ENCODE assay signal across 22 cellular contexts in genomic region chr11:47163198-47163597, GRCh38. TPM values are rescaled to one million over a fixed set of nuclear protein-coding genes. Genes with fewer than 3 reads are reported as not detected.
DNase-seq lines count a peak whose midpoint lies in the region; ATAC-seq, FAIRE-seq and TF ChIP-seq lines count a peak whose summit lies in the region.
"Had no signal": no experiment of that assay in that cellular context is flagged by ENCODE, and none has a peak within 500 bp of the region (broad histone marks: within the 10 kb centered on the region; RNA-seq: fewer than 3 reads in every experiment).

No MANE protein-coding gene starts in this region.

- no peaks in the 10 kb centered on the region for H3K79me2 ChIP-seq in SK-N-SH (ENCODE audit: insufficient read depth)
- H3K79me2 ChIP-seq in K562 (ENCODE audit: control insufficient read depth, insufficient read depth, low read length), result no peaks in the 10 kb centered on the region
- H3K79me2 ChIP-seq in hepatocyte, result peaks cover 5% of the 10 kb centered on the region

- no peaks in the 10 kb centered on the region for H3K9me3 Mint-ChIP-seq in nephron progenitor cell
- H3K9me3 Mint-ChIP-seq: CD4-positive, CD25-positive, alpha-beta regulatory T cell; CD8-positive, alpha-beta memory T cell; GM23338 had no signal

- peaks cover 18% of the 10 kb centered on the region for H3F3A ChIP-seq in SK-N-SH (replicated peaks; ENCODE audit: insufficient read depth)

- no peaks in the 10 kb centered on the region; a peak in 1 of 4 replicates for H3K4me1 ChIP-seq in SK-N-SH (ENCODE audit: control insufficient read depth in 1 of 2, insufficient read depth in 2 of 2, low read depth in 1 of 2, low read length in 1 of 2)
- peaks cover 0 to 16% of the 10 kb centered on the region in 2 experiments; a peak in 2 of 5 replicates for H3K4me1 ChIP-seq in K562 (replicated peaks in 1 of 2; ENCODE audit: control insufficient read depth in 2 of 2, insufficient read depth in 2 of 2, low read length in 2 of 2)
- no peaks in the 10 kb centered on the region for H3K4me1 ChIP-seq in hepatocyte (ENCODE audit: insufficient read depth)
- H3K4me1 ChIP-seq: BE2C had no signal

- CTCF ChIA-PET in SK-N-SH (lab: Yijun Ruan, JAX), result interaction anchor here (1.1 to 4.4 kb wide), 10 partner anchors 9 to 524 kb away, joined by 3 to 48 read pairs (median 9); no protein-coding TSS in a partner anchor
- CTCF ChIA-PET in K562 (lab: Yijun Ruan, JAX; ENCODE audit: low intra/inter-chr PET ratio), result interaction anchor here (0.6 kb wide), 1 partner anchor 336 kb away, joined by 3 read pairs; no protein-coding TSS in a partner anchor

- POLR2A ChIA-PET in SK-N-SH (lab: Yijun Ruan, JAX) (interaction anchor here (0.6 kb wide), 1 partner anchor 69 kb away, joined by 3 read pairs; no protein-coding TSS in a partner anchor), K562 (lab: Yijun Ruan, JAX) (interaction anchor here (0.6 to 3.1 kb wide), 8 partner anchors 9 to 250 kb away, joined by 3 to 29 read pairs (median 4); no protein-coding TSS in a partner anchor)

- peaks cover 14% of the 10 kb centered on the region for H3K36me3 Mint-ChIP-seq in nephron progenitor cell (ENCODE audit: low read depth)

- intact Hi-C loops in K562 (cut with micrococcal nuclease), result no loop called here

- H3K9ac ChIP-seq in SK-N-SH (no peak overlapping the region), K562 (ENCODE audit: insufficient read depth in 1 of 2, low read depth in 2 of 2, low read length in 2 of 2) (no peak overlapping the region)

- in situ Hi-C loops in K562 (cut with MboI), result loop anchor here (5.0 kb wide), 1 partner anchor 276 kb away; no protein-coding TSS in a partner anchor
- in situ Hi-C loops in KBM-7 (cut with MboI; ENCODE audit: low pct_unique_long_range_greater_than_20kb, low sequenced_read_pairs), result loop anchor here (10.0 to 25.0 kb wide), 4 partner anchors 99 to 801 kb away; partner anchors contain the start of genes MADD and NR1H3

- peaks cover 20 to 45% of the 10 kb centered on the region in 2 experiments for H3K36me3 ChIP-seq in SK-N-SH (replicated peaks in 1 of 2; ENCODE audit: control insufficient read depth in 1 of 2, insufficient read depth in 2 of 2, low read length in 1 of 2)
- H3K36me3 ChIP-seq in K562 (ENCODE audit: control insufficient read depth, insufficient read depth, low read length), result peaks cover 52% of the 10 kb centered on the region
- no peaks in the 10 kb centered on the region for H3K36me3 ChIP-seq in hepatocyte (replicated peaks; ENCODE audit: insufficient read depth, low read depth)

- no peak for FAIRE-seq in GM12891 (lab: Jason Lieb, UNC)
- no peak for FAIRE-seq in K562 (lab: Jason Lieb, UNC)
- FAIRE-seq: GM12892, GM18507, H54 had no signal

- TF ChIP-seq CTCF in SK-N-SH (IDR thresholded peaks at IDR 0.05) (no peak), K562 (IDR thresholded peaks at IDR 0.05 in 2 of 3, conservative IDR thresholded peaks at IDR 0.05 in 1 of 3; ENCODE audit: insufficient read depth in 2 of 3, low read depth in 1 of 3, low read length in 3 of 3) (no peak), nephron progenitor cell (IDR thresholded peaks at IDR 0.05) (no peak), hepatocyte (IDR thresholded peaks at IDR 0.05; ENCODE audit: poor library complexity) (no peak), GM10266 (IDR thresholded peaks at IDR 0.05; ENCODE audit: control insufficient read depth, insufficient read depth, low read depth, missing control alignments) (no peak)

- H3K4me3 ChIP-seq in SK-N-SH (ENCODE audit: low read depth in 2 of 2, low read length in 1 of 2), result no peak overlapping the region
- no peak overlapping the region for H3K4me3 ChIP-seq in K562
- no peak overlapping the region for H3K4me3 ChIP-seq in hepatocyte
- H3K4me3 ChIP-seq: GM23338 had no signal

- no peak for ATAC-seq in SK-N-SH treated with all-trans-retinoic acid at 6 μM for 48 hours
- no peak; the same call in 1 of the 3 replicates for ATAC-seq in K562
- ATAC-seq: GM23338 had no signal

- H3K27me3 ChIP-seq in SK-N-SH (ENCODE audit: insufficient read depth) (no peaks in the 10 kb centered on the region), K562 (ENCODE audit: control insufficient read depth in 2 of 2, insufficient read depth in 2 of 2, low read length in 2 of 2) (no peaks in the 10 kb centered on the region), hepatocyte (no peaks in the 10 kb centered on the region)
- H3K27me3 ChIP-seq: BE2C had no signal

- no peak for TF ChIP-seq EP300 in SK-N-SH (IDR thresholded peaks at IDR 0.05; ENCODE audit: borderline replicate concordance in 1 of 2, low read depth in 1 of 2, low read length in 1 of 2)
- no peak for TF ChIP-seq EP300 in K562 (IDR thresholded peaks at IDR 0.05; ENCODE audit: low read length)

- H4K20me1 ChIP-seq in SK-N-SH (ENCODE audit: insufficient read depth) (peaks cover 8% of the 10 kb centered on the region; the same call in 1 of the 2 replicates), K562 (replicated peaks; ENCODE audit: control insufficient read depth, insufficient read depth, low read length) (peaks cover 17% of the 10 kb centered on the region), hepatocyte (ENCODE audit: insufficient read depth, poor library complexity, severe bottlenecking) (no peaks in the 10 kb centered on the region)

- BruUV-seq in K562 (replicated peaks; lab: Mats Ljungman, UMichigan), result no TSS peak

- H3K9me2 ChIP-seq in SK-N-SH, result no peaks in the 10 kb centered on the region
- no peaks in the 10 kb centered on the region for H3K9me2 ChIP-seq in hepatocyte (replicated peaks; ENCODE audit: insufficient read depth)

- H3K4me2 ChIP-seq in SK-N-SH (no peak overlapping the region), K562 (ENCODE audit: insufficient read depth, low read length) (no peak overlapping the region), hepatocyte (no peak overlapping the region)
- H3K4me2 ChIP-seq: GM23338 had no signal

- no peak overlapping the region for H3K4me3 Mint-ChIP-seq in nephron progenitor cell
- H3K4me3 Mint-ChIP-seq: CD8-positive, alpha-beta memory T cell; GM23338 had no signal

- no peak overlapping the region for H3K27ac ChIP-seq in SK-N-SH (ENCODE audit: low read depth in 2 of 2, low read length in 1 of 2)
- no peak overlapping the region for H3K27ac ChIP-seq in K562 (ENCODE audit: extremely low read depth, low read depth, low read length)
- no peak overlapping the region for H3K27ac ChIP-seq in hepatocyte

- 86% methylated on average over 3 of the region's 3 CpGs for WGBS in SK-N-SH (ENCODE audit: low lambda C conversion rate)
- WGBS in K562 (ENCODE audit: insufficient coverage, low coverage, missing lambda C conversion rate), result 62% methylated on average over 3 of the region's 3 CpGs
- WGBS in hepatocyte (ENCODE audit: low lambda C conversion rate, missing lambda C conversion rate), result 87% methylated on average over 3 of the region's 3 CpGs

- H3K27me3 Mint-ChIP-seq in nephron progenitor cell (ENCODE audit: low read depth, poor library complexity), result no peaks in the 10 kb centered on the region
- H3K27me3 Mint-ChIP-seq: CD8-positive, alpha-beta memory T cell had no signal

- DNase-seq in SK-N-SH, result no peak
- DNase-seq in GM12891 (ENCODE audit: insufficient read length, low spot score), result no peak
- no peak for DNase-seq in K562 (ENCODE audit: extremely low read depth in 1 of 4, low spot score in 3 of 4)
- no peak for DNase-seq in nephron progenitor cell
- no peak for DNase-seq in hepatocyte (ENCODE audit: low spot score)
- no peak for DNase-seq in GM10266 (ENCODE audit: extremely low spot score)
- no peak for DNase-seq in KBM-7
- DNase-seq: 8988T; BE2C; C1 segment of cervical spinal cord; CD4-positive, CD25-positive, alpha-beta regulatory T cell; CD8-positive, alpha-beta memory T cell; COR-L47; DMS 273 treated with DMSO at 0.1 percent for 48 hours; DMS53; DND-41; EL had no signal

- H3K9me3 ChIP-seq in SK-N-SH, result no peaks in the 10 kb centered on the region
- no peaks in the 10 kb centered on the region for H3K9me3 ChIP-seq in K562 (replicated peaks; ENCODE audit: control insufficient read depth, insufficient read depth, low read depth, low read length)
- H3K9me3 ChIP-seq in hepatocyte (ENCODE audit: low read depth), result no peaks in the 10 kb centered on the region
- H3K9me3 ChIP-seq: BE2C had no signal

- H3K9me1 ChIP-seq in K562 (ENCODE audit: control insufficient read depth, insufficient read depth, low read length), result peaks cover 2% of the 10 kb centered on the region

- no peak for TF ChIP-seq RAD21 in SK-N-SH (IDR thresholded peaks at IDR 0.05; ENCODE audit: low read length)
- TF ChIP-seq RAD21 in K562 (CRISPR knock-in tag; conservative IDR thresholded peaks at IDR 0.05 in 1 of 2, IDR thresholded peaks at IDR 0.05 in 1 of 2), result no peak

- peaks cover 11% of the 10 kb centered on the region for H3K4me1 Mint-ChIP-seq in nephron progenitor cell

- H3K27ac Mint-ChIP-seq in nephron progenitor cell, result peak overlapping the region; percentile 32
- H3K27ac Mint-ChIP-seq: CD4-positive, CD25-positive, alpha-beta regulatory T cell; CD8-positive, alpha-beta memory T cell; GM23338 had no signal

- H2AFZ ChIP-seq in SK-N-SH (ENCODE audit: low read depth) (no peak overlapping the region), K562 (ENCODE audit: low read depth, low read length) (no peak overlapping the region), hepatocyte (no peak overlapping the region)
- H2AFZ ChIP-seq: GM23338 had no signal

- TF ChIP-seq POLR2A in GM12891 (IDR thresholded peaks at IDR 0.05; ENCODE audit: low read depth, low read length) (no peak; the same call in 1 of the 2 replicates), K562 (conservative IDR thresholded peaks at IDR 0.05) (peak; percentile 22; the same call in 1 of the 2 replicates)

RNA-seq across cellular contexts. Expression of gene ARFGAP2, which starts 13.5 kb away (rescaled TPM):
- polyA plus RNA-seq in SK-N-SH (2012; rRNA removed) (52.5 and 64.0 TPM in 2 replicates), K562 (2011; rRNA removed) (96.3 and 120 TPM in 2 replicates), K562 (2014; fragmentation: Illumina TruSeq; extraction: Trizol) (122 and 140 TPM in 2 replicates), K562 (2014; fragmentation: Nextera tagmentation; extraction: Ambion mirVana) (10 to 100 TPM; 29.1 to 42.1 TPM), K562 (2014; rRNA removed) (90.1 and 90.8 TPM in 2 replicates), hepatocyte (64.3 and 76.9 TPM in 2 replicates)
- 26.8 and 42.2 TPM in 2 replicates for polyA plus RNA-seq in SK-N-SH (2012; cell fraction: cytosol; rRNA removed)
- 133 and 150 TPM in 2 replicates for polyA plus RNA-seq in SK-N-SH (2012; cell fraction: nucleus; rRNA removed)
- 48.9 TPM for polyA plus RNA-seq in GM12891 (2012; ENCODE audit: low read depth, missing spikeins)
- total RNA-seq in K562 (2011; cell fraction: chromatin; rRNA removed; ENCODE audit: low replicate concordance), result 359 and 833 TPM in 2 replicates
- 445 and 463 TPM in 2 replicates for total RNA-seq in K562 (2011; cell fraction: nucleolus; rRNA removed)
- total RNA-seq in K562 (2011; cell fraction: nucleoplasm; rRNA removed), result 399 and 402 TPM in 2 replicates
- total RNA-seq in K562 (2014; rRNA removed) (97.6 and 107 TPM in 2 replicates), K562 (2014; rRNA removed; fragmentation: Illumina TruSeq; extraction: Trizol) (65.0 and 78.6 TPM in 2 replicates), K562 (2015; rRNA removed; fragmentation: Illumina TruSeq; extraction: Trizol) (78.4 and 83.2 TPM in 2 replicates), K562 (2021) (93.4 and 102 TPM in 2 replicates), hepatocyte (135 and 146 TPM in 2 replicates)
- 199 and 200 TPM in 2 replicates for polyA plus RNA-seq in K562 (2011; cell fraction: cytosol; rRNA removed)
- polyA plus RNA-seq in K562 (2011; cell fraction: nucleus; rRNA removed), result 212 and 227 TPM in 2 replicates
- polyA plus RNA-seq in K562 (2012), result 69.1 and 93.2 TPM in 2 replicates
- polyA minus RNA-seq in K562 (2011; rRNA and poly(A)+ RNA removed), result 112 and 121 TPM in 2 replicates
- 55.3 and 58.2 TPM in 2 replicates for polyA minus RNA-seq in K562 (2011; cell fraction: cytosol; rRNA and poly(A)+ RNA removed)
- 104 and 166 TPM in 2 replicates for polyA minus RNA-seq in K562 (2011; cell fraction: nucleus; rRNA and poly(A)+ RNA removed)

RNA-seq across cellular contexts. Expression of gene PACSIN3, which starts 23.0 kb away (rescaled TPM):
- polyA plus RNA-seq in SK-N-SH (2012; rRNA removed) (24.4 and 31.1 TPM in 2 replicates), K562 (2011; rRNA removed) (6.8 and 7.1 TPM in 2 replicates), K562 (2014; fragmentation: Illumina TruSeq; extraction: Trizol) (7.1 and 9.8 TPM in 2 replicates), K562 (2014; fragmentation: Nextera tagmentation; extraction: Ambion mirVana) (under 1 TPM; 0.13 to 0.17 TPM), K562 (2014; rRNA removed) (14.5 and 15.0 TPM in 2 replicates), hepatocyte (68.1 and 70.7 TPM in 2 replicates)
- polyA plus RNA-seq in SK-N-SH (2012; cell fraction: cytosol; rRNA removed), result 15.8 and 23.6 TPM in 2 replicates
- 23.4 and 33.0 TPM in 2 replicates for polyA plus RNA-seq in SK-N-SH (2012; cell fraction: nucleus; rRNA removed)
- 0.87 TPM for polyA plus RNA-seq in GM12891 (2012; ENCODE audit: low read depth, missing spikeins)
- total RNA-seq in K562 (2011; cell fraction: chromatin; rRNA removed; ENCODE audit: low replicate concordance), result 3.9 and 14.6 TPM in 2 replicates
- 11.6 and 12.7 TPM in 2 replicates for total RNA-seq in K562 (2011; cell fraction: nucleolus; rRNA removed)
- 6.0 and 7.3 TPM in 2 replicates for total RNA-seq in K562 (2011; cell fraction: nucleoplasm; rRNA removed)
- total RNA-seq in K562 (2014; rRNA removed) (15.5 and 18.8 TPM in 2 replicates), K562 (2014; rRNA removed; fragmentation: Illumina TruSeq; extraction: Trizol) (1.5 and 3.5 TPM in 2 replicates), K562 (2015; rRNA removed; fragmentation: Illumina TruSeq; extraction: Trizol) (8.8 and 9.6 TPM in 2 replicates), K562 (2021) (13.8 and 18.1 TPM in 2 replicates), hepatocyte (35.2 and 53.7 TPM in 2 replicates)
- 6.5 and 12.3 TPM in 2 replicates for polyA plus RNA-seq in K562 (2011; cell fraction: cytosol; rRNA removed)
- 6.2 and 9.6 TPM in 2 replicates for polyA plus RNA-seq in K562 (2011; cell fraction: nucleus; rRNA removed)
- 7.3 and 10.4 TPM in 2 replicates for polyA plus RNA-seq in K562 (2012)
- 1.9 and 3.0 TPM in 2 replicates for polyA minus RNA-seq in K562 (2011; rRNA and poly(A)+ RNA removed)
- polyA minus RNA-seq in K562 (2011; cell fraction: cytosol; rRNA and poly(A)+ RNA removed), result 8.0 and 17.4 TPM in 2 replicates
- polyA minus RNA-seq in K562 (2011; cell fraction: nucleus; rRNA and poly(A)+ RNA removed), result 4.7 and 5.0 TPM in 2 replicates
- total RNA-seq: CD4-positive, CD25-positive, alpha-beta regulatory T cell had no signal
- polyA plus RNA-seq: CD8-positive, alpha-beta memory T cell had no signal

RNA-seq across cellular contexts. Expression of gene DDB2, which starts 51.6 kb away (rescaled TPM):
- polyA plus RNA-seq in SK-N-SH (2012; rRNA removed) (83.5 and 95.5 TPM in 2 replicates), K562 (2011; rRNA removed) (17.1 and 17.5 TPM in 2 replicates), K562 (2014; fragmentation: Illumina TruSeq; extraction: Trizol) (10.1 and 10.4 TPM in 2 replicates), K562 (2014; fragmentation: Nextera tagmentation; extraction: Ambion mirVana) (10 to 100 TPM in 1 of 2 experiments, 1 to 10 TPM in 1; 9.0 to 10.3 TPM), K562 (2014; rRNA removed) (12.0 and 18.6 TPM in 2 replicates), hepatocyte (25.7 and 28.2 TPM in 2 replicates)
- polyA plus RNA-seq in SK-N-SH (2012; cell fraction: cytosol; rRNA removed), result 65.2 and 68.4 TPM in 2 replicates
- polyA plus RNA-seq in SK-N-SH (2012; cell fraction: nucleus; rRNA removed), result 224 and 254 TPM in 2 replicates
- 133 TPM for polyA plus RNA-seq in GM12891 (2012; ENCODE audit: low read depth, missing spikeins)
- 56.3 and 66.6 TPM in 2 replicates for total RNA-seq in K562 (2011; cell fraction: chromatin; rRNA removed; ENCODE audit: low replicate concordance)
- total RNA-seq in K562 (2011; cell fraction: nucleolus; rRNA removed), result 38.7 TPM in 2 replicates
- 45.0 and 46.9 TPM in 2 replicates for total RNA-seq in K562 (2011; cell fraction: nucleoplasm; rRNA removed)
- total RNA-seq in K562 (2014; rRNA removed) (12.7 and 13.3 TPM in 2 replicates), K562 (2014; rRNA removed; fragmentation: Illumina TruSeq; extraction: Trizol) (8.7 and 9.0 TPM in 2 replicates), K562 (2015; rRNA removed; fragmentation: Illumina TruSeq; extraction: Trizol) (10.1 and 10.9 TPM in 2 replicates), K562 (2021) (9.0 and 10.5 TPM in 2 replicates), hepatocyte (17.2 and 17.7 TPM in 2 replicates)
- polyA plus RNA-seq in K562 (2011; cell fraction: cytosol; rRNA removed), result 12.9 and 16.0 TPM in 2 replicates
- 54.5 and 57.5 TPM in 2 replicates for polyA plus RNA-seq in K562 (2011; cell fraction: nucleus; rRNA removed)
- polyA plus RNA-seq in K562 (2012), result 11.5 and 20.9 TPM in 2 replicates
- polyA minus RNA-seq in K562 (2011; rRNA and poly(A)+ RNA removed), result 12.9 and 16.8 TPM in 2 replicates
- polyA minus RNA-seq in K562 (2011; cell fraction: cytosol; rRNA and poly(A)+ RNA removed), result 5.5 and 8.0 TPM in 2 replicates
- 17.4 and 23.8 TPM in 2 replicates for polyA minus RNA-seq in K562 (2011; cell fraction: nucleus; rRNA and poly(A)+ RNA removed)

Comparison
In these comparisons a context has a peak if more than half of its experiments do, and no peak if none do; other contexts are left out.
1. Of the 27 proteins assayed by ChIP-seq in both K562 and SK-N-SH: peak only in K562: none; only in SK-N-SH: none; in both: POLR2AphosphoS5; in neither: 26.